In genomic region chr3:127588675-127589577, GRCh38 we compare ENCODE assay signal across 8 cellular contexts. TPM values are rescaled to one million over a fixed set of nuclear protein-coding genes. Genes with fewer than 3 reads are reported as not detected.
DNase-seq lines count a peak whose midpoint lies in the region; ATAC-seq and TF ChIP-seq lines count a peak whose summit lies in the region.

No MANE protein-coding gene starts in this region.

- H3K27ac Mint-ChIP-seq in CD14-positive monocyte: peak overlapping the region in 6 of 7 donors; percentile 11 to 98 (median 76)
- H3K27ac Mint-ChIP-seq in activated T-helper 1 cell treated with anti-CD3 and anti-CD28 coated beads, Interleukin-12 subunit alpha, Interleukin-12 subunit beta, Interleukin-2, Interleukin-4 antibody, amounts not matched to agents 30 ng/mL and 10 ng/mL and 1 ng/mL, durations not matched to agents 14 hours and 24 hours and 36 hours: peak overlapping the region; percentile 59

- no peaks in the 10 kb centered on the region for H3K9me3 ChIP-seq in HUES48 (ENCODE audit: control insufficient read depth, insufficient read depth, low read length)

- intact Hi-C loops in CD14-positive monocyte (cut with micrococcal nuclease): loop anchor here (5.0 to 10.0 kb wide), 2 partner anchors 46 to 88 kb away; no protein-coding TSS in a partner anchor
- intact Hi-C loops in activated T-helper 1 cell treated with anti-CD3 and anti-CD28 coated beads, Interleukin-12 subunit alpha, Interleukin-12 subunit beta, Interleukin-2, Interleukin-4 antibody, amounts not matched to agents 30 ng/mL and 10 ng/mL and 1 ng/mL, durations not matched to agents 14 hours and 24 hours and 36 hours (cut with micrococcal nuclease): no loop called here

- no peaks in the 10 kb centered on the region for H3K9me3 Mint-ChIP-seq in CD14-positive monocyte
- H3K9me3 Mint-ChIP-seq in activated T-helper 1 cell treated with anti-CD3 and anti-CD28 coated beads, Interleukin-12 subunit alpha, Interleukin-12 subunit beta, Interleukin-2, Interleukin-4 antibody, amounts not matched to agents 30 ng/mL and 10 ng/mL and 1 ng/mL, durations not matched to agents 14 hours and 24 hours and 36 hours: no peaks in the 10 kb centered on the region

- peak overlapping the region; percentile 89 to 95 for H3K4me3 Mint-ChIP-seq in CD14-positive monocyte
- peak overlapping the region; percentile 85 for H3K4me3 Mint-ChIP-seq in activated T-helper 1 cell treated with anti-CD3 and anti-CD28 coated beads, Interleukin-12 subunit alpha, Interleukin-12 subunit beta, Interleukin-2, Interleukin-4 antibody, amounts not matched to agents 30 ng/mL and 10 ng/mL and 1 ng/mL, durations not matched to agents 14 hours and 24 hours and 36 hours

- peak overlapping the region; percentile 54 for H3K9ac ChIP-seq in HUES48 (ENCODE audit: low read depth, low read length)

- no peaks in the 10 kb centered on the region for H3K36me3 ChIP-seq in HUES48 (ENCODE audit: control insufficient read depth, insufficient read depth, low read length)

- H3K4me3 ChIP-seq in HUES48 (ENCODE audit: low read depth, low read length): peak overlapping the region; percentile 71
- H3K4me3 ChIP-seq in iPS-11a (ENCODE audit: low read depth, low read length): peak overlapping the region; percentile 80

- H3K4me1 ChIP-seq in HUES48 (ENCODE audit: control insufficient read depth, insufficient read depth, low read length): peaks cover 19% of the 10 kb centered on the region

- no peak for ATAC-seq in omental fat pad (ENCODE audit: low FRiP score)

- peaks cover 5 to 10% of the 10 kb centered on the region in 2 donors for H3K36me3 Mint-ChIP-seq in CD14-positive monocyte
- peaks cover 2% of the 10 kb centered on the region for H3K36me3 Mint-ChIP-seq in activated T-helper 1 cell treated with anti-CD3 and anti-CD28 coated beads, Interleukin-12 subunit alpha, Interleukin-12 subunit beta, Interleukin-2, Interleukin-4 antibody, amounts not matched to agents 30 ng/mL and 10 ng/mL and 1 ng/mL, durations not matched to agents 14 hours and 24 hours and 36 hours (ENCODE audit: low read depth)

- peaks cover 60% of the 10 kb centered on the region for H3K4me1 Mint-ChIP-seq in CD14-positive monocyte
- peaks cover 22% of the 10 kb centered on the region for H3K4me1 Mint-ChIP-seq in activated T-helper 1 cell treated with anti-CD3 and anti-CD28 coated beads, Interleukin-12 subunit alpha, Interleukin-12 subunit beta, Interleukin-2, Interleukin-4 antibody, amounts not matched to agents 30 ng/mL and 10 ng/mL and 1 ng/mL, durations not matched to agents 14 hours and 24 hours and 36 hours (ENCODE audit: low read depth)

- TF ChIP-seq CTCF in CD14-positive monocyte (IDR thresholded peaks at IDR 0.05) (no peak), omental fat pad (IDR thresholded peaks at IDR 0.05) (no peak)

- no peak overlapping the region for H3K27ac ChIP-seq in HUES48 (ENCODE audit: low read depth, low read length)

- DNase-seq in CD14-positive monocyte (ENCODE audit: low spot score) (no peak), omental fat pad (ENCODE audit: low spot score) (no peak), NK-92 (lab: John Stamatoyannopoulos, UW; ENCODE audit: unreplicated experiment) (no peak), NCI-H2227 treated with DMSO at 0.1 percent for 48 hours (lab: John Stamatoyannopoulos, UW) (no peak)
- no peak for DNase-seq in activated T-helper 1 cell treated with anti-CD3 and anti-CD28 coated beads, Interleukin-12 subunit alpha, Interleukin-12 subunit beta, Interleukin-2, Interleukin-4 antibody, amounts not matched to agents 30 ng/mL and 10 ng/mL and 1 ng/mL, durations not matched to agents 14 hours and 24 hours and 36 hours (ENCODE audit: low spot score)
- DNase-seq in stimulated activated CD4-positive, alpha-beta T cell treated with anti-CD3 and anti-CD28 coated beads, Interleukin-4, amount 100 ng/mL, for 24 hours: peak; percentile 27

- H3K27me3 Mint-ChIP-seq in CD14-positive monocyte (ENCODE audit: low read depth in 3 of 3): peaks cover 0 to 8% (median 0%) of the 10 kb centered on the region in 3 donors
- no peaks in the 10 kb centered on the region for H3K27me3 Mint-ChIP-seq in activated T-helper 1 cell treated with anti-CD3 and anti-CD28 coated beads, Interleukin-12 subunit alpha, Interleukin-12 subunit beta, Interleukin-2, Interleukin-4 antibody, amounts not matched to agents 30 ng/mL and 10 ng/mL and 1 ng/mL, durations not matched to agents 14 hours and 24 hours and 36 hours (ENCODE audit: insufficient read depth)

- H3K27me3 ChIP-seq in HUES48 (ENCODE audit: control insufficient read depth, insufficient read depth, low read length): peaks cover 3% of the 10 kb centered on the region; the same call in 1 of the 2 replicates

RNA-seq across cellular contexts. Expression of gene TPRA1, which starts 1.6 kb away (rescaled TPM):
- polyA plus RNA-seq in CD14-positive monocyte: 10 to 100 TPM; 20.2 to 23.4 TPM
- 37.2 and 41.3 TPM in 2 replicates for total RNA-seq in activated T-helper 1 cell treated with anti-CD3 and anti-CD28 coated beads, Interleukin-12 subunit alpha, Interleukin-12 subunit beta, Interleukin-2, Interleukin-4 antibody, amounts not matched to agents 30 ng/mL and 10 ng/mL and 1 ng/mL, durations not matched to agents 14 hours and 24 hours and 36 hours
- 10 to 100 TPM; 31.4 to 39.0 (median 33.5) TPM for total RNA-seq in omental fat pad

RNA-seq across cellular contexts. Expression of gene MCM2, which starts 9.3 kb away (rescaled TPM):
- under 1 TPM; 0.66 to 0.90 TPM for polyA plus RNA-seq in CD14-positive monocyte
- total RNA-seq in activated T-helper 1 cell treated with anti-CD3 and anti-CD28 coated beads, Interleukin-12 subunit alpha, Interleukin-12 subunit beta, Interleukin-2, Interleukin-4 antibody, amounts not matched to agents 30 ng/mL and 10 ng/mL and 1 ng/mL, durations not matched to agents 14 hours and 24 hours and 36 hours: 214 and 229 TPM in 2 replicates
- 10 to 100 TPM in 1 of 4 donors, 1 to 10 TPM in 3; 2.7 to 10.4 (median 5.9) TPM for total RNA-seq in omental fat pad

RNA-seq across cellular contexts. Expression of gene PODXL2, which starts 40.1 kb away (rescaled TPM):
- under 1 TPM; 0.33 to 0.43 TPM for polyA plus RNA-seq in CD14-positive monocyte
- 9.7 and 10.3 TPM in 2 replicates for total RNA-seq in activated T-helper 1 cell treated with anti-CD3 and anti-CD28 coated beads, Interleukin-12 subunit alpha, Interleukin-12 subunit beta, Interleukin-2, Interleukin-4 antibody, amounts not matched to agents 30 ng/mL and 10 ng/mL and 1 ng/mL, durations not matched to agents 14 hours and 24 hours and 36 hours
- 1 to 10 TPM; 1.7 to 6.3 (median 2.9) TPM for total RNA-seq in omental fat pad

Comparison
In these comparisons a context has a peak if more than half of its experiments do, and no peak if none do; other contexts are left out.
1. RNA of gene MCM2, which starts 9.3 kb away (total RNA-seq): 214 to 229 TPM in activated T-helper 1 cell treated with anti-CD3 and anti-CD28 coated beads, Interleukin-12 subunit alpha, Interleukin-12 subunit beta, Interleukin-2, Interleukin-4 antibody, amounts not matched to agents 30 ng/mL and 10 ng/mL and 1 ng/mL, durations not matched to agents 14 hours and 24 hours and 36 hours; 2.7 to 10.4 TPM in omental fat pad; every median in the first group is over 10 times any median in the second.